Comparison of ENCODE assay signal across 21 cellular contexts in the genomic region with DNA sequence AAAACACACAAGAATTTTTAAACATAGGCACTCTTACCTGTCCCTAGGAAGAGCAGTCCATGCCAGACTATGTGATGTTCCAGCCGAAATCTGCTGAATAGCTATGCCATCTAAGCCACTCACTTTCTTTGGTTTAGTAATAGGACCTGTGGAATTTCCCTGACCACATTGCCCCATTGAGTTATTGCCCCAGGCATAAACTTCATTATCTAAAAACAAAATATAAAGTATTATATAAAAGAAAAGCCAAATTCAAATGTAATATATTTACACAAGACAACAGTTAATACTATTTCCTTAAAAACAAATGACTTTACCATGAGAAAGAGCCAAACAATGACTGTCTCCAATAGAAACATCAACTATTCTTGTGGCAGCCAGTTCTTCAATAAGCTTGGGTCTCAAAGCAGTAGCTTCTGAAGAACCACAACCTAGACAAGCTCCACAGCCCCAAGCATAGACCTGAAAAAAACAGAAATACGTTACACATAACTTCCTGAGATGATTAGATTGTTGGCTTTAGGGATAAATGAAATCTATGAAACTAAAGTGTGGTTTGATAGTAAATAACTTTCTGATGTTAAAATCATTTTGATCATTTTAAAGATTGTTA.
A peak's percentile ranks its signal among the peaks of the same experiment; 100 is the strongest.
DNase-seq lines count a peak whose midpoint lies in the region; ATAC-seq and TF ChIP-seq lines count a peak whose summit lies in the region.
"Had no signal": no experiment of that assay in that cellular context is flagged by ENCODE, and none has a peak within 500 bp of the region (broad histone marks: within the 10 kb centered on the region; RNA-seq: fewer than 3 reads in every experiment).

No MANE protein-coding gene starts in this region.

- H3K27ac Mint-ChIP-seq in MCF 10A (ENCODE audit: low read depth, unreplicated experiment): no peak overlapping the region
- H3K27ac Mint-ChIP-seq: CD14-positive monocyte had no signal

- DNase-seq in MCF 10A (ENCODE audit: unreplicated experiment) (peak; percentile 1), breast epithelium (ENCODE audit: low spot score in 2 of 2) (no peak), dedifferentiated amniotic fluid mesenchymal stem cell (ENCODE audit: extremely low spot score) (peak; percentile 62), foreskin melanocyte (no peak), NCI-H524 (lab: John Stamatoyannopoulos, UW) (no peak), NCI-H2081 treated with DMSO at 0.1 percent for 48 hours (lab: John Stamatoyannopoulos, UW) (no peak)
- DNase-seq: 8988T, COR-L47, DMS 273 treated with DMSO at 0.1 percent for 48 hours, NCI-H1105 treated with DMSO at 0.1 percent for 48 hours, NCI-H1694 treated with DMSO at 0.1 percent for 48 hours, NCI-H2107, NCI-H510A, NCI-H82, OCI-M1, RPMI8226, SHP77 treated with DMSO at 0.1 percent for 48 hours had no signal

- H3K4me3 Mint-ChIP-seq in MCF 10A (ENCODE audit: unreplicated experiment): no peak overlapping the region
- H3K4me3 Mint-ChIP-seq: CD14-positive monocyte had no signal

- H3K9me3 Mint-ChIP-seq in MCF 10A (ENCODE audit: unreplicated experiment): peaks cover 7% of the 10 kb centered on the region

- H3K27me3 ChIP-seq in breast epithelium: no peaks in the 10 kb centered on the region

- peaks cover 19% of the 10 kb centered on the region for H3K36me3 ChIP-seq in breast epithelium
- peaks cover 69% of the 10 kb centered on the region for H3K36me3 ChIP-seq in KOPT-K1 (ENCODE audit: insufficient read depth, low read length)

- BruUV-seq in MCF 10A (replicated peaks; lab: Mats Ljungman, UMichigan): no TSS peak

- intact Hi-C loops in MCF 10A (cut with micrococcal nuclease) (no loop called here), breast epithelium (cut with DNase I; ENCODE audit: low total_unique reads) (no loop called here)

- peaks cover 42% of the 10 kb centered on the region for H3K36me3 Mint-ChIP-seq in MCF 10A (ENCODE audit: insufficient read depth, unreplicated experiment)

- no peak for ATAC-seq in GM18517 (IDR thresholded peaks at IDR 0.05; ENCODE audit: unreplicated experiment)

- no peaks in the 10 kb centered on the region for H3K9me3 ChIP-seq in breast epithelium
- H3K9me3 ChIP-seq in KOPT-K1 (ENCODE audit: insufficient read depth, low read length, poor library complexity, severe bottlenecking): peaks cover 7% of the 10 kb centered on the region

- no peak for TF ChIP-seq CTCF in MCF 10A (IDR thresholded peaks at IDR 0.05; ENCODE audit: unreplicated experiment)
- TF ChIP-seq CTCF in breast epithelium (IDR thresholded peaks at IDR 0.05): no peak

- no peak for TF ChIP-seq POLR2A in breast epithelium (IDR thresholded peaks at IDR 0.05)

- CTCF ChIA-PET in MCF 10A (lab: Yijun Ruan, JAX): interaction anchor here (0.9 to 2.3 kb wide), 4 partner anchors 197 to 318 kb away, joined by 3 to 10 read pairs (median 4); a partner anchor contains a TSS

- H3K4me1 ChIP-seq in breast epithelium: no peaks in the 10 kb centered on the region

- POLR2A ChIA-PET in MCF 10A (lab: Yijun Ruan, JAX): interaction anchor here (0.7 to 1.2 kb wide), 3 partner anchors 10 to 96 kb away, joined by 3 read pairs; no protein-coding TSS in a partner anchor

- H3K27ac ChIP-seq in breast epithelium: no peak overlapping the region
- H3K27ac ChIP-seq in KOPT-K1 (ENCODE audit: low read depth, low read length, poor library complexity, severe bottlenecking): peak overlapping the region; percentile 4
- H3K27ac ChIP-seq: HL-60 had no signal

- no peaks in the 10 kb centered on the region for H3K27me3 Mint-ChIP-seq in MCF 10A (ENCODE audit: insufficient read depth, unreplicated experiment)

- no peak overlapping the region for H3K4me3 ChIP-seq in breast epithelium

- H3K4me1 Mint-ChIP-seq in MCF 10A (ENCODE audit: insufficient read depth, unreplicated experiment): no peaks in the 10 kb centered on the region
- H3K4me1 Mint-ChIP-seq: CD14-positive monocyte had no signal

Comparison
In these comparisons a context has a peak if more than half of its experiments do, and no peak if none do; other contexts are left out.
1. DNase-seq: peak in MCF 10A (single experiment) and dedifferentiated amniotic fluid mesenchymal stem cell (single experiment); none in breast epithelium (0 of 2), foreskin melanocyte (single experiment), NCI-H524 (0 of 2) and NCI-H2081 treated with DMSO at 0.1 percent for 48 hours (single experiment).